Comparison of ENCODE assay signal across 8 cellular contexts in the genomic region with DNA sequence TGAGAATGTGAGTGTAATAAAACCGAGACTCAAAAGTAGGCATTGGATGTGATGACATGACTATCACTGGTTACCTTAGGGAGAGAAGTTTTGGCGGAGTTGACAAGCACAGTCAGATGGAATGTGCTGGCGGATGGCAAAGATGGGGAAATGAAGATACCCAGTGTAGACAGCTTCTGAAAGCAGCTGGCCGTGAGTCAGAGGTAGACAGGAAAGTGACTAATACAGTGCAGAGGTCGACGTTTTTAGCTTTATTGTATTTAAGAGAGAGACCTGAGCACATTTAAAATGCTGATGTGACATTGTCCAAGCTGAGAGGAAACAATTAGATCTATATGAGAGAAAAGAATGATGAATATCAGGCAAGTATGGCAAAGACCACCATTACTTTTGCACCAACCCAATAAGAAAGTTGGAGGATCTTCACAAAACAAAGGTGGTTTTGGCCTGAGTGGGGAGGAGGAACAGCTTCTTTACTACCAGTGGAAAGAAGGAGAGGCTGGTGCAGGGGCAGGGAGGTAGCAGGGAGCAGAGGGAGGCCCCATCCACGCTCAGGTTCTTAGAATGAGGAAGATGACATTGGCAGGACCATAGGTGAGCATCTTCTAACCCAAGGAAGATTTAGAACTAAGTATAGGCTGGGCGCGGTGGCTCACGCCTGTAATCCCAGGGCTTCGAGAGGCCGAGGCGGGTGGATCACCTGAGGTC. TPM values are rescaled to one million over a fixed set of nuclear protein-coding genes. Genes with fewer than 3 reads are reported as not detected.
DNase-seq lines count a peak whose midpoint lies in the region; ATAC-seq, FAIRE-seq and TF ChIP-seq lines count a peak whose summit lies in the region.

No MANE protein-coding gene starts in this region.

- H3K27ac Mint-ChIP-seq in CD4-positive, CD25-positive, alpha-beta regulatory T cell = no peak overlapping the region
- no peak overlapping the region for H3K27ac Mint-ChIP-seq in activated naive CD4-positive, alpha-beta T cell treated with anti-CD3 and anti-CD28 coated beads, Interleukin-2, amount 10 ng/mL, durations not matched to agents 7 days and 5 days

- peak; percentile 66 to 88 for ATAC-seq in CD4-positive, CD25-positive, alpha-beta regulatory T cell (ENCODE audit: low read depth in 2 of 2)
- ATAC-seq in HG03095 (IDR thresholded peaks at IDR 0.05; ENCODE audit: unreplicated experiment) = peak; percentile 59
- ATAC-seq in HG03159 (IDR thresholded peaks at IDR 0.05; ENCODE audit: unreplicated experiment) = no peak

- peak in 1 of 3 donors; percentile 61 for DNase-seq in CD4-positive, CD25-positive, alpha-beta regulatory T cell
- DNase-seq in activated naive CD4-positive, alpha-beta T cell treated with anti-CD3 and anti-CD28 coated beads, Interleukin-2, amount 10 ng/mL, durations not matched to agents 7 days and 5 days = peak; percentile 26
- DNase-seq in non-pigmented ciliary epithelial cell (ENCODE audit: low read depth) = peak; percentile 70
- DNase-seq in erythroblast (lab: John Stamatoyannopoulos, UW) = no peak
- DNase-seq in UCSD-AML1 (lab: John Stamatoyannopoulos, UW; ENCODE audit: unreplicated experiment) = no peak
- no peak for DNase-seq in frontal cortex (ENCODE audit: low spot score in 2 of 2)

- no peak for TF ChIP-seq POLR2A in erythroblast (IDR thresholded peaks at IDR 0.05; ENCODE audit: low read length)

- H3K36me3 Mint-ChIP-seq in CD4-positive, CD25-positive, alpha-beta regulatory T cell = no peaks in the 10 kb centered on the region
- H3K36me3 Mint-ChIP-seq in activated naive CD4-positive, alpha-beta T cell treated with anti-CD3 and anti-CD28 coated beads, Interleukin-2, amount 10 ng/mL, durations not matched to agents 7 days and 5 days = no peaks in the 10 kb centered on the region

- H3K4me1 Mint-ChIP-seq in CD4-positive, CD25-positive, alpha-beta regulatory T cell = peaks cover 0 to 4% (median 0%) of the 10 kb centered on the region in 4 donors
- H3K4me1 Mint-ChIP-seq in activated naive CD4-positive, alpha-beta T cell treated with anti-CD3 and anti-CD28 coated beads, Interleukin-2, amount 10 ng/mL, durations not matched to agents 7 days and 5 days = no peaks in the 10 kb centered on the region

- peaks cover 0 to 3% (median 0%) of the 10 kb centered on the region in 7 donors for H3K9me3 Mint-ChIP-seq in CD4-positive, CD25-positive, alpha-beta regulatory T cell
- H3K9me3 Mint-ChIP-seq in activated naive CD4-positive, alpha-beta T cell treated with anti-CD3 and anti-CD28 coated beads, Interleukin-2, amount 10 ng/mL, durations not matched to agents 7 days and 5 days = no peaks in the 10 kb centered on the region

- CTCF ChIA-PET in activated naive CD4-positive, alpha-beta T cell treated with anti-CD3 and anti-CD28 coated beads, Interleukin-2, amount 10 ng/mL, durations not matched to agents 7 days and 5 days (lab: Charles Lee) = interaction anchor here (1.1 kb wide), 1 partner anchor 29 kb away, joined by 3 read pairs; no protein-coding TSS in a partner anchor

- H3K27me3 ChIP-seq in CD4-positive, CD25-positive, alpha-beta regulatory T cell (ENCODE audit: control insufficient read depth, insufficient read depth, low read length) = no peaks in the 10 kb centered on the region

- H3K4me3 Mint-ChIP-seq in CD4-positive, CD25-positive, alpha-beta regulatory T cell = no peak overlapping the region
- no peak overlapping the region for H3K4me3 Mint-ChIP-seq in activated naive CD4-positive, alpha-beta T cell treated with anti-CD3 and anti-CD28 coated beads, Interleukin-2, amount 10 ng/mL, durations not matched to agents 7 days and 5 days

- H3K27me3 Mint-ChIP-seq in CD4-positive, CD25-positive, alpha-beta regulatory T cell = no peaks in the 10 kb centered on the region
- peaks cover 32% of the 10 kb centered on the region for H3K27me3 Mint-ChIP-seq in activated naive CD4-positive, alpha-beta T cell treated with anti-CD3 and anti-CD28 coated beads, Interleukin-2, amount 10 ng/mL, durations not matched to agents 7 days and 5 days

- no peak overlapping the region for H3K27ac ChIP-seq in CD4-positive, CD25-positive, alpha-beta regulatory T cell (ENCODE audit: insufficient read depth, low read length, poor library complexity, severe bottlenecking)

- H3K9me3 ChIP-seq in CD4-positive, CD25-positive, alpha-beta regulatory T cell (ENCODE audit: control insufficient read depth in 2 of 2, low read length in 2 of 2) = no peaks in the 10 kb centered on the region

- H3K4me1 ChIP-seq in CD4-positive, CD25-positive, alpha-beta regulatory T cell (ENCODE audit: control insufficient read depth, insufficient read depth, low read length, poor library complexity, severe bottlenecking) = no peaks in the 10 kb centered on the region

- H3K4me3 ChIP-seq in CD4-positive, CD25-positive, alpha-beta regulatory T cell (ENCODE audit: low read depth, low read length) = no peak overlapping the region

- no peaks in the 10 kb centered on the region for H3K36me3 ChIP-seq in CD4-positive, CD25-positive, alpha-beta regulatory T cell (ENCODE audit: control insufficient read depth, insufficient read depth, low read length)

- no peak for FAIRE-seq in frontal cortex (lab: Jason Lieb, UNC)

RNA-seq across cellular contexts. Expression of a gene that starts 36.7 kb away (rescaled TPM):
- total RNA-seq in CD4-positive, CD25-positive, alpha-beta regulatory T cell = not detected
- polyA plus RNA-seq in CD4-positive, CD25-positive, alpha-beta regulatory T cell = not detected
- 15.5 TPM for total RNA-seq in frontal cortex

Comparison
In these comparisons a context has a peak if more than half of its experiments do, and no peak if none do; other contexts are left out.
1. DNase-seq: peak in activated naive CD4-positive, alpha-beta T cell treated with anti-CD3 and anti-CD28 coated beads, Interleukin-2, amount 10 ng/mL, durations not matched to agents 7 days and 5 days (single experiment) and non-pigmented ciliary epithelial cell (single experiment); none in erythroblast (0 of 2), UCSD-AML1 (single experiment) and frontal cortex (0 of 2).
2. RNA of a gene that starts 36.7 kb away (total RNA-seq): 15.5 TPM in frontal cortex (single experiment); not detected in CD4-positive, CD25-positive, alpha-beta regulatory T cell (single experiment); every median in the first group is over 10 times any median in the second.